ENCODE assay signal across 23 cellular contexts in genomic region chr19:47434088-47434487, GRCh38. TPM values are rescaled to one million over a fixed set of nuclear protein-coding genes. Genes with fewer than 3 reads are reported as not detected.
"Had no signal": no experiment of that assay in that cellular context is flagged by ENCODE, and none has a peak within 500 bp of the region (broad histone marks: within the 10 kb centered on the region; RNA-seq: fewer than 3 reads in every experiment).

No MANE protein-coding gene starts in this region.

- H3K36me3 Mint-ChIP-seq: IgD-negative memory B cell had no signal

- H3K27ac ChIP-seq: HL-60, RWPE1, SJCRH30 had no signal

- H3K4me3 Mint-ChIP-seq: IgD-negative memory B cell had no signal

- H3K27ac Mint-ChIP-seq: IgD-negative memory B cell had no signal

- H3K9me3 ChIP-seq: SJCRH30 had no signal

- H3K4me1 ChIP-seq: SJCRH30 had no signal

- ATAC-seq: Panc1, PC-3, Right ventricle myocardium inferior, SK-N-SH treated with all-trans-retinoic acid at 6 μM for 48 hours had no signal

- DNase-seq: KBM-7, MV-4-11, NCI-H1092, NCI-H1105 treated with DMSO at 0.1 percent for 48 hours, NCI-H1417 treated with DMSO at 0.1 percent for 48 hours, NCI-H146, NCI-H1694 treated with DMSO at 0.1 percent for 48 hours, NCI-H1930, NCI-H2081, NCI-H2107, NCI-H2227 treated with DMSO at 0.1 percent for 48 hours, NCI-H524, NCI-H526 treated with DMSO at 0.1 percent for 48 hours, NCI-H774, PC-3, SHP77 treated with DMSO at 0.1 percent for 48 hours, SJCRH30 had no signal

- H3K36me3 ChIP-seq: SJCRH30 had no signal

- H3K27me3 ChIP-seq: SJCRH30 had no signal

- H3K4me3 ChIP-seq: SJCRH30 had no signal

- H3K9me3 Mint-ChIP-seq: IgD-negative memory B cell had no signal

RNA-seq across cellular contexts. Expression of gene MEIS3, which starts 14.8 kb away (rescaled TPM):
- polyA plus RNA-seq: IgD-negative memory B cell had no signal

RNA-seq across cellular contexts. Expression of gene SLC8A2, which starts 37.6 kb away (rescaled TPM):
- polyA plus RNA-seq: IgD-negative memory B cell had no signal
